Comparison of ENCODE assay signal across 7 cellular contexts in genomic region chr15:41967506-41968206, GRCh38. TPM values are rescaled to one million over a fixed set of nuclear protein-coding genes. Genes with fewer than 3 reads are reported as not detected.
DNase-seq lines count a peak whose midpoint lies in the region; ATAC-seq and TF ChIP-seq lines count a peak whose summit lies in the region.

No MANE protein-coding gene starts in this region.

- H3K4me3 ChIP-seq in spleen: peak overlapping the region in 1 of 8 donors; percentile 32

- WGBS in spleen, 5 donors: 22 to 44% (median 36%) methylated on average over 4 of the region's 4 CpGs

- intact Hi-C loops in spleen (cut with DNase I; ENCODE audit: low total_unique reads): no loop called here

- no peaks in the 10 kb centered on the region for H3K27me3 ChIP-seq in spleen (replicated peaks in 1 of 7)

- peak; percentile 93 for DNase-seq in SKM-1 treated with dmso at 0.1 percent for 144 hours (lab: John Stamatoyannopoulos, UW; ENCODE audit: unreplicated experiment)
- DNase-seq in germinal center (ENCODE audit: low spot score): peak; percentile 77
- DNase-seq in spleen: peak; percentile 76

- TF ChIP-seq POLR2A in GM19193 (IDR thresholded peaks at IDR 0.05; ENCODE audit: extremely low read depth, insufficient read depth, insufficient read length): peak; percentile 45
- no peak for TF ChIP-seq POLR2A in spleen (IDR thresholded peaks at IDR 0.05)

- no peak for TF ChIP-seq CTCF in spleen (IDR thresholded peaks at IDR 0.05 in 8 of 11, conservative IDR thresholded peaks at IDR 0.05 in 3 of 11)

- H3K27ac ChIP-seq in spleen: peak overlapping the region in 7 of 8 donors; percentile 61 to 96 (median 78)

- ATAC-seq in GM18868 (IDR thresholded peaks at IDR 0.05; ENCODE audit: unreplicated experiment) (no peak), GM19452 (IDR thresholded peaks at IDR 0.05; ENCODE audit: unreplicated experiment) (no peak), HG02798 (IDR thresholded peaks at IDR 0.05; ENCODE audit: poor library complexity, unreplicated experiment) (no peak)

- H3K36me3 ChIP-seq in spleen: no peaks in the 10 kb centered on the region

- H3K4me1 ChIP-seq in spleen: peaks cover 35 to 69% (median 60%) of the 10 kb centered on the region in 6 donors

- H3K9me3 ChIP-seq in spleen: no peaks in the 10 kb centered on the region

RNA-seq across cellular contexts. Expression of gene EHD4, which starts 4.7 kb away (rescaled TPM):
- 10 to 100 TPM; 20.4 to 33.2 (median 22.1) TPM for total RNA-seq in spleen
- 1 to 10 TPM; 5.5 to 9.7 (median 7.7) TPM for polyA plus RNA-seq in spleen

RNA-seq across cellular contexts. Expression of gene PLA2G4E, which starts 53.2 kb away (rescaled TPM):
- not detected for total RNA-seq in spleen
- polyA plus RNA-seq in spleen: not detected
